28 cellular contexts compared by ENCODE assay signal in genomic region chr1:46083579-46083978, GRCh38.
"Had no signal": no experiment of that assay in that cellular context is flagged by ENCODE, and none has a peak within 500 bp of the region (broad histone marks: within the 10 kb centered on the region; RNA-seq: fewer than 3 reads in every experiment).

No MANE protein-coding gene starts in this region.

- H3K4me3 ChIP-seq: esophagus squamous epithelium, gastroesophageal sphincter, heart right ventricle had no signal

- H3K36me3 ChIP-seq: brain microvascular endothelial cell, esophagus squamous epithelium, gastroesophageal sphincter had no signal

- FAIRE-seq: astrocyte, colon had no signal

- DNase-seq: activated CD4-positive, alpha-beta memory T cell treated with anti-CD3 and anti-CD28 coated beads for 36 hours; activated CD4-positive, alpha-beta T cell treated with anti-CD3 and anti-CD28 coated beads for 36 hours; activated CD4-positive, alpha-beta T cell treated with anti-CD3 and anti-CD28 coated beads, Interleukin-2, amount 10 ng/mL, durations not matched to agents 24 days and 14 days; activated CD4-positive, CD25-positive, alpha-beta regulatory T cell; activated CD4-positive, CD25-positive, alpha-beta regulatory T cell treated with anti-CD3 and anti-CD28 coated beads, Interleukin-2, amount 50 U/mL, for 72 hours; activated CD8-positive, alpha-beta memory T cell treated with anti-CD3 and anti-CD28 coated beads, Interleukin-2, amount 10 ng/mL, durations not matched to agents 7 days and 5 days; activated CD8-positive, alpha-beta memory T cell treated with anti-CD3 and anti-CD28 coated beads, Interleukin-2, amount 50 U/mL, for 4 hours; activated CD8-positive, alpha-beta T cell treated with anti-CD3 and anti-CD28 coated beads, Interleukin-2, amount 10 ng/mL, durations not matched to agents 7 days and 5 days; activated gamma-delta T cell; activated naive CD4-positive, alpha-beta T cell treated with anti-CD3 and anti-CD28 coated beads, Interleukin-2, amount 50 U/mL, for 16 hours; activated naive CD4-positive, alpha-beta T cell treated with Interleukin-2 at 50 U/mL for 16 hours; activated T-cell treated with anti-CD3 and anti-CD28 coated beads, Interleukin-2, amount 50 U/mL, for 1 hour; activated T-cell treated with anti-CD3 and anti-CD28 coated beads, Interleukin-2, amount 50 U/mL, for 48 hours; amniotic stem cell; anterior cingulate cortex; brain microvascular endothelial cell; caudate nucleus; cortex of kidney; dermis blood vessel endothelial cell; effector CD4-positive, alpha-beta T cell; effector memory CD8-positive, alpha-beta T cell; esophagus squamous epithelium; foreskin melanocyte; heart right ventricle; T-helper 2 cell had no signal

- H3K27me3 ChIP-seq: brain microvascular endothelial cell, esophagus squamous epithelium, gastroesophageal sphincter, heart right ventricle had no signal

- H3K4me1 ChIP-seq: esophagus squamous epithelium had no signal

- H3K9me3 ChIP-seq: esophagus squamous epithelium, gastroesophageal sphincter, heart right ventricle had no signal

- ATAC-seq: activated CD4-positive, alpha-beta T cell treated with anti-CD3 and anti-CD28 coated beads for 36 hours; activated CD8-positive, alpha-beta memory T cell treated with anti-CD3 and anti-CD28 coated beads, Interleukin-2, amount 10 ng/mL, durations not matched to agents 7 days and 5 days; activated CD8-positive, alpha-beta T cell treated with anti-CD3 and anti-CD28 coated beads, Interleukin-2, amount 10 ng/mL, durations not matched to agents 7 days and 5 days; effector memory CD8-positive, alpha-beta T cell; gastroesophageal sphincter; heart right ventricle had no signal

- H3K27ac ChIP-seq: brain microvascular endothelial cell, esophagus squamous epithelium, gastroesophageal sphincter had no signal
